ENCODE assay signal across 1 cellular context in the genomic region with DNA sequence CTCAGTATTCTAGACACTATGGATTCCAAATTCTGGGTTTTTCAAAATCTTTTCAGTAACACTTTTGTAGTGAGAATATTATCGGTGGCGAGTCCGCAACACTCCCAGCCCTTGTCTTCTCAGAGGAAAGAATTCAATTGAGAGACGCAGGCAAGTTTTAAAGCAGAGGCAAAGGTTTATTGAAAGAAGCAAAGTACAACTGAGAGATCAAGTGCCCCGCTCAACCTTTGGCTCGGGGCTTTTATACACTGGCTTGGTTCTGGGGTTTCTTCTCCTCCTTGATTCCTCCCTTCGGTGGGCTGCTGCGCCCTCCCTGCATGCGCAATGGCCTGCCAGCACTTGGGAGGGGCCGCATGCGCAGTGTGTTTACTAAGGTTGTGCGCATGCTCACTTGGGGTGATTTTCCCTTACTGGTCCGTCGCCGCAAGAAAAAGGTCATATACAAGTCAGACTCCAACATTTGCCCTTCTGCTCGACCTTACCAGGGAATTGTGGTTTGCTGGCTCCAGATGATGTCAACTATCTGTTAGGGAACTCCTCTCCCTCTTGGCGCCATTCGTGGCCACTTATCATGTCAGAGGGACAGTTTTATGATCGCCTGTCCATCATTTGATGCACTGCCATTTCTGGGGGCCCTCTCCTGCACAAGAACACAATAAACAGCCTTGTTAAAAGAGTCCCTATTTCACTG.
TF ChIP-seq lines count a peak whose summit lies in the region.

No MANE protein-coding gene starts in this region.

TF ChIP-seq in HepG2, 621 proteins besides CTCF, POLR2A, EP300 and RAD21 (continued from another document and continues in another):
- TF ChIP-seq, protein P1, sequence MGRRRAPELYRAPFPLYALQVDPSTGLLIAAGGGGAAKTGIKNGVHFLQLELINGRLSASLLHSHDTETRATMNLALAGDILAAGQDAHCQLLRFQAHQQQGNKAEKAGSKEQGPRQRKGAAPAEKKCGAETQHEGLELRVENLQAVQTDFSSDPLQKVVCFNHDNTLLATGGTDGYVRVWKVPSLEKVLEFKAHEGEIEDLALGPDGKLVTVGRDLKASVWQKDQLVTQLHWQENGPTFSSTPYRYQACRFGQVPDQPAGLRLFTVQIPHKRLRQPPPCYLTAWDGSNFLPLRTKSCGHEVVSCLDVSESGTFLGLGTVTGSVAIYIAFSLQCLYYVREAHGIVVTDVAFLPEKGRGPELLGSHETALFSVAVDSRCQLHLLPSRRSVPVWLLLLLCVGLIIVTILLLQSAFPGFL (CRISPR knock-in tag; IDR thresholded peaks at IDR 0.05): no peak
- TF ChIP-seq HOXA5 (CRISPR knock-in tag; IDR thresholded peaks at IDR 0.05) (peak; percentile 72; the same call in 1 of the 2 replicates), ZNF557 (CRISPR knock-in tag; IDR thresholded peaks at IDR 0.05) (0 out of 2 replicates have a peak, but pooled peaks have one; percentile 11), YEATS2 (CRISPR knock-in tag; IDR thresholded peaks at IDR 0.05; ENCODE audit: borderline replicate concordance) (peak; percentile 67; the same call in 1 of the 2 replicates), CENPT (CRISPR knock-in tag; IDR thresholded peaks at IDR 0.05; ENCODE audit: low read depth) (no peak), ZFYVE20 (CRISPR knock-in tag; IDR thresholded peaks at IDR 0.05; ENCODE audit: borderline replicate concordance, low read depth) (peak; percentile 31; the same call in 1 of the 2 replicates), YY1 (IDR thresholded peaks at IDR 0.05; ENCODE audit: insufficient read depth, insufficient replicate concordance, low read depth, low read length) (peak; percentile 73), ZNF616 (CRISPR knock-in tag; IDR thresholded peaks at IDR 0.05; ENCODE audit: low read depth) (peak; percentile 86; the same call in 1 of the 2 replicates), CAMTA2 (CRISPR knock-in tag; IDR thresholded peaks at IDR 0.05; ENCODE audit: borderline replicate concordance) (0 out of 2 replicates have a peak, but pooled peaks have one; percentile 62), NFATC3 (CRISPR knock-in tag; IDR thresholded peaks at IDR 0.05) (peak; percentile 96), ZNF772 (CRISPR knock-in tag; IDR thresholded peaks at IDR 0.05) (peak; percentile 86), SALL1 (CRISPR knock-in tag; IDR thresholded peaks at IDR 0.05) (peak; percentile 78; the same call in 1 of the 2 replicates), POLR2AphosphoS5 (IDR thresholded peaks at IDR 0.05; ENCODE audit: low read depth, low read length) (peak; percentile 80), PAF1 (CRISPR knock-in tag; IDR thresholded peaks at IDR 0.05) (no peak), ZMYM2 (CRISPR knock-in tag; IDR thresholded peaks at IDR 0.05) (no peak), NR2F2 (IDR thresholded peaks at IDR 0.05; ENCODE audit: borderline replicate concordance, low read depth) (0 out of 2 replicates have a peak, but pooled peaks have one; percentile 37)
- TF ChIP-seq, protein P2, sequence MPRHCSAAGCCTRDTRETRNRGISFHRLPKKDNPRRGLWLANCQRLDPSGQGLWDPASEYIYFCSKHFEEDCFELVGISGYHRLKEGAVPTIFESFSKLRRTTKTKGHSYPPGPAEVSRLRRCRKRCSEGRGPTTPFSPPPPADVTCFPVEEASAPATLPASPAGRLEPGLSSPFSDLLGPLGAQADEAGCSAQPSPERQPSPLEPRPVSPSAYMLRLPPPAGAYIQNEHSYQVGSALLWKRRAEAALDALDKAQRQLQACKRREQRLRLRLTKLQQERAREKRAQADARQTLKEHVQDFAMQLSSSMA (CRISPR knock-in tag; IDR thresholded peaks at IDR 0.05): peak; percentile 92
- TF ChIP-seq, protein P3, sequence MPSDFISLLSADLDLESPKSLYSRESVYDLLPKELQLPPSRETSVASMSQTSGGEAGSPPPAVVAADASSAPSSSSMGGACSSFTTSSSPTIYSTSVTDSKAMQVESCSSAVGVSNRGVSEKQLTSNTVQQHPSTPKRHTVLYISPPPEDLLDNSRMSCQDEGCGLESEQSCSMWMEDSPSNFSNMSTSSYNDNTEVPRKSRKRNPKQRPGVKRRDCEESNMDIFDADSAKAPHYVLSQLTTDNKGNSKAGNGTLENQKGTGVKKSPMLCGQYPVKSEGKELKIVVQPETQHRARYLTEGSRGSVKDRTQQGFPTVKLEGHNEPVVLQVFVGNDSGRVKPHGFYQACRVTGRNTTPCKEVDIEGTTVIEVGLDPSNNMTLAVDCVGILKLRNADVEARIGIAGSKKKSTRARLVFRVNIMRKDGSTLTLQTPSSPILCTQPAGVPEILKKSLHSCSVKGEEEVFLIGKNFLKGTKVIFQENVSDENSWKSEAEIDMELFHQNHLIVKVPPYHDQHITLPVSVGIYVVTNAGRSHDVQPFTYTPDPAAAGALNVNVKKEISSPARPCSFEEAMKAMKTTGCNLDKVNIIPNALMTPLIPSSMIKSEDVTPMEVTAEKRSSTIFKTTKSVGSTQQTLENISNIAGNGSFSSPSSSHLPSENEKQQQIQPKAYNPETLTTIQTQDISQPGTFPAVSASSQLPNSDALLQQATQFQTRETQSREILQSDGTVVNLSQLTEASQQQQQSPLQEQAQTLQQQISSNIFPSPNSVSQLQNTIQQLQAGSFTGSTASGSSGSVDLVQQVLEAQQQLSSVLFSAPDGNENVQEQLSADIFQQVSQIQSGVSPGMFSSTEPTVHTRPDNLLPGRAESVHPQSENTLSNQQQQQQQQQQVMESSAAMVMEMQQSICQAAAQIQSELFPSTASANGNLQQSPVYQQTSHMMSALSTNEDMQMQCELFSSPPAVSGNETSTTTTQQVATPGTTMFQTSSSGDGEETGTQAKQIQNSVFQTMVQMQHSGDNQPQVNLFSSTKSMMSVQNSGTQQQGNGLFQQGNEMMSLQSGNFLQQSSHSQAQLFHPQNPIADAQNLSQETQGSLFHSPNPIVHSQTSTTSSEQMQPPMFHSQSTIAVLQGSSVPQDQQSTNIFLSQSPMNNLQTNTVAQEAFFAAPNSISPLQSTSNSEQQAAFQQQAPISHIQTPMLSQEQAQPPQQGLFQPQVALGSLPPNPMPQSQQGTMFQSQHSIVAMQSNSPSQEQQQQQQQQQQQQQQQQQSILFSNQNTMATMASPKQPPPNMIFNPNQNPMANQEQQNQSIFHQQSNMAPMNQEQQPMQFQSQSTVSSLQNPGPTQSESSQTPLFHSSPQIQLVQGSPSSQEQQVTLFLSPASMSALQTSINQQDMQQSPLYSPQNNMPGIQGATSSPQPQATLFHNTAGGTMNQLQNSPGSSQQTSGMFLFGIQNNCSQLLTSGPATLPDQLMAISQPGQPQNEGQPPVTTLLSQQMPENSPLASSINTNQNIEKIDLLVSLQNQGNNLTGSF (CRISPR knock-in tag; IDR thresholded peaks at IDR 0.05): peak; percentile 54; the same call in 1 of the 2 replicates
- TF ChIP-seq, protein P4, sequence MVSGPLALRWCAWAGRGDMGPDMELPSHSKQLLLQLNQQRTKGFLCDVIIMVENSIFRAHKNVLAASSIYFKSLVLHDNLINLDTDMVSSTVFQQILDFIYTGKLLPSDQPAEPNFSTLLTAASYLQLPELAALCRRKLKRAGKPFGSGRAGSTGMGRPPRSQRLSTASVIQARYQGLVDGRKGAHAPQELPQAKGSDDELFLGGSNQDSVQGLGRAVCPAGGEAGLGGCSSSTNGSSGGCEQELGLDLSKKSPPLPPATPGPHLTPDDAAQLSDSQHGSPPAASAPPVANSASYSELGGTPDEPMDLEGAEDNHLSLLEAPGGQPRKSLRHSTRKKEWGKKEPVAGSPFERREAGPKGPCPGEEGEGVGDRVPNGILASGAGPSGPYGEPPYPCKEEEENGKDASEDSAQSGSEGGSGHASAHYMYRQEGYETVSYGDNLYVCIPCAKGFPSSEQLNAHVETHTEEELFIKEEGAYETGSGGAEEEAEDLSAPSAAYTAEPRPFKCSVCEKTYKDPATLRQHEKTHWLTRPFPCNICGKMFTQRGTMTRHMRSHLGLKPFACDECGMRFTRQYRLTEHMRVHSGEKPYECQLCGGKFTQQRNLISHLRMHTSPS (CRISPR knock-in tag; IDR thresholded peaks at IDR 0.05; ENCODE audit: low read depth): no peak
- TF ChIP-seq, protein P5, sequence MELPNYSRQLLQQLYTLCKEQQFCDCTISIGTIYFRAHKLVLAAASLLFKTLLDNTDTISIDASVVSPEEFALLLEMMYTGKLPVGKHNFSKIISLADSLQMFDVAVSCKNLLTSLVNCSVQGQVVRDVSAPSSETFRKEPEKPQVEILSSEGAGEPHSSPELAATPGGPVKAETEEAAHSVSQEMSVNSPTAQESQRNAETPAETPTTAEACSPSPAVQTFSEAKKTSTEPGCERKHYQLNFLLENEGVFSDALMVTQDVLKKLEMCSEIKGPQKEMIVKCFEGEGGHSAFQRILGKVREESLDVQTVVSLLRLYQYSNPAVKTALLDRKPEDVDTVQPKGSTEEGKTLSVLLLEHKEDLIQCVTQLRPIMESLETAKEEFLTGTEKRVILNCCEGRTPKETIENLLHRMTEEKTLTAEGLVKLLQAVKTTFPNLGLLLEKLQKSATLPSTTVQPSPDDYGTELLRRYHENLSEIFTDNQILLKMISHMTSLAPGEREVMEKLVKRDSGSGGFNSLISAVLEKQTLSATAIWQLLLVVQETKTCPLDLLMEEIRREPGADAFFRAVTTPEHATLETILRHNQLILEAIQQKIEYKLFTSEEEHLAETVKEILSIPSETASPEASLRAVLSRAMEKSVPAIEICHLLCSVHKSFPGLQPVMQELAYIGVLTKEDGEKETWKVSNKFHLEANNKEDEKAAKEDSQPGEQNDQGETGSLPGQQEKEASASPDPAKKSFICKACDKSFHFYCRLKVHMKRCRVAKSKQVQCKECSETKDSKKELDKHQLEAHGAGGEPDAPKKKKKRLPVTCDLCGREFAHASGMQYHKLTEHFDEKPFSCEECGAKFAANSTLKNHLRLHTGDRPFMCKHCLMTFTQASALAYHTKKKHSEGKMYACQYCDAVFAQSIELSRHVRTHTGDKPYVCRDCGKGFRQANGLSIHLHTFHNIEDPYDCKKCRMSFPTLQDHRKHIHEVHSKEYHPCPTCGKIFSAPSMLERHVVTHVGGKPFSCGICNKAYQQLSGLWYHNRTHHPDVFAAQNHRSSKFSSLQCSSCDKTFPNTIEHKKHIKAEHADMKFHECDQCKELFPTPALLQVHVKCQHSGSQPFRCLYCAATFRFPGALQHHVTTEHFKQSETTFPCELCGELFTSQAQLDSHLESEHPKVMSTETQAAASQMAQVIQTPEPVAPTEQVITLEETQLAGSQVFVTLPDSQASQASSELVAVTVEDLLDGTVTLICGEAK (IDR thresholded peaks at IDR 0.05): no peak
- TF ChIP-seq, protein P5 (CRISPR knock-in tag; IDR thresholded peaks at IDR 0.05): peak; percentile 69; the same call in 1 of the 2 replicates
- TF ChIP-seq, protein P6, sequence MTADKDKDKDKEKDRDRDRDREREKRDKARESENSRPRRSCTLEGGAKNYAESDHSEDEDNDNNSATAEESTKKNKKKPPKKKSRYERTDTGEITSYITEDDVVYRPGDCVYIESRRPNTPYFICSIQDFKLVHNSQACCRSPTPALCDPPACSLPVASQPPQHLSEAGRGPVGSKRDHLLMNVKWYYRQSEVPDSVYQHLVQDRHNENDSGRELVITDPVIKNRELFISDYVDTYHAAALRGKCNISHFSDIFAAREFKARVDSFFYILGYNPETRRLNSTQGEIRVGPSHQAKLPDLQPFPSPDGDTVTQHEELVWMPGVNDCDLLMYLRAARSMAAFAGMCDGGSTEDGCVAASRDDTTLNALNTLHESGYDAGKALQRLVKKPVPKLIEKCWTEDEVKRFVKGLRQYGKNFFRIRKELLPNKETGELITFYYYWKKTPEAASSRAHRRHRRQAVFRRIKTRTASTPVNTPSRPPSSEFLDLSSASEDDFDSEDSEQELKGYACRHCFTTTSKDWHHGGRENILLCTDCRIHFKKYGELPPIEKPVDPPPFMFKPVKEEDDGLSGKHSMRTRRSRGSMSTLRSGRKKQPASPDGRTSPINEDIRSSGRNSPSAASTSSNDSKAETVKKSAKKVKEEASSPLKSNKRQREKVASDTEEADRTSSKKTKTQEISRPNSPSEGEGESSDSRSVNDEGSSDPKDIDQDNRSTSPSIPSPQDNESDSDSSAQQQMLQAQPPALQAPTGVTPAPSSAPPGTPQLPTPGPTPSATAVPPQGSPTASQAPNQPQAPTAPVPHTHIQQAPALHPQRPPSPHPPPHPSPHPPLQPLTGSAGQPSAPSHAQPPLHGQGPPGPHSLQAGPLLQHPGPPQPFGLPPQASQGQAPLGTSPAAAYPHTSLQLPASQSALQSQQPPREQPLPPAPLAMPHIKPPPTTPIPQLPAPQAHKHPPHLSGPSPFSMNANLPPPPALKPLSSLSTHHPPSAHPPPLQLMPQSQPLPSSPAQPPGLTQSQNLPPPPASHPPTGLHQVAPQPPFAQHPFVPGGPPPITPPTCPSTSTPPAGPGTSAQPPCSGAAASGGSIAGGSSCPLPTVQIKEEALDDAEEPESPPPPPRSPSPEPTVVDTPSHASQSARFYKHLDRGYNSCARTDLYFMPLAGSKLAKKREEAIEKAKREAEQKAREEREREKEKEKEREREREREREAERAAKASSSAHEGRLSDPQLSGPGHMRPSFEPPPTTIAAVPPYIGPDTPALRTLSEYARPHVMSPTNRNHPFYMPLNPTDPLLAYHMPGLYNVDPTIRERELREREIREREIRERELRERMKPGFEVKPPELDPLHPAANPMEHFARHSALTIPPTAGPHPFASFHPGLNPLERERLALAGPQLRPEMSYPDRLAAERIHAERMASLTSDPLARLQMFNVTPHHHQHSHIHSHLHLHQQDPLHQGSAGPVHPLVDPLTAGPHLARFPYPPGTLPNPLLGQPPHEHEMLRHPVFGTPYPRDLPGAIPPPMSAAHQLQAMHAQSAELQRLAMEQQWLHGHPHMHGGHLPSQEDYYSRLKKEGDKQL (CRISPR knock-in tag; IDR thresholded peaks at IDR 0.05; ENCODE audit: low read depth): no peak
